ENCODE assay signal across 1 cellular context in genomic region chr4:145618912-145619638, GRCh38.
TF ChIP-seq lines count a peak whose summit lies in the region.

MMAA (plus strand) TSS chr4:145619385; CDS start chr4:145639140, 19,755 bp downstream.

TF ChIP-seq in HepG2, 621 proteins besides CTCF, POLR2A, EP300 and RAD21 (continued from another document and continues in another):
- TF ChIP-seq SIN3A (IDR thresholded peaks at IDR 0.05; ENCODE audit: borderline replicate concordance, low read depth, low read length) (peak; percentile 59; the same call in 1 of the 2 replicates), ZNF616 (CRISPR knock-in tag; IDR thresholded peaks at IDR 0.05; ENCODE audit: low read depth) (peak; percentile 71; the same call in 1 of the 2 replicates), PLSCR1 (CRISPR knock-in tag; IDR thresholded peaks at IDR 0.05; ENCODE audit: borderline replicate concordance) (no peak), FOXM1 (CRISPR knock-in tag; IDR thresholded peaks at IDR 0.05) (no peak), ZBTB1 (CRISPR knock-in tag; IDR thresholded peaks at IDR 0.05; ENCODE audit: borderline replicate concordance) (no peak), NPAS2 (CRISPR knock-in tag; IDR thresholded peaks at IDR 0.05; ENCODE audit: borderline replicate concordance) (no peak), ZNF766 (CRISPR knock-in tag; IDR thresholded peaks at IDR 0.05; ENCODE audit: borderline replicate concordance) (no peak), ZNF367 (CRISPR knock-in tag; IDR thresholded peaks at IDR 0.05; ENCODE audit: borderline replicate concordance) (no peak), SNAPC4 (CRISPR knock-in tag; IDR thresholded peaks at IDR 0.05) (peak; percentile 51; the same call in 1 of the 2 replicates), ZNF674 (CRISPR knock-in tag; IDR thresholded peaks at IDR 0.05; ENCODE audit: low read depth) (peak; percentile 72; the same call in 1 of the 2 replicates), CERS6 (CRISPR knock-in tag; IDR thresholded peaks at IDR 0.05) (no peak), MXI1 (IDR thresholded peaks at IDR 0.05; ENCODE audit: borderline replicate concordance, low read depth, low read length) (peak; percentile 80; the same call in 2 of the 3 replicates), HNF4G (IDR thresholded peaks at IDR 0.05; ENCODE audit: borderline replicate concordance, low read depth, low read length) (no peak), HNF4G (CRISPR knock-in tag; IDR thresholded peaks at IDR 0.05; ENCODE audit: borderline replicate concordance, low read depth) (no peak), TAF15 (IDR thresholded peaks at IDR 0.05; ENCODE audit: low read depth, low read length, poor library complexity, severe bottlenecking) (no peak), ZMYM3 (CRISPR knock-in tag; IDR thresholded peaks at IDR 0.05) (no peak), HIVEP1 (CRISPR knock-in tag; IDR thresholded peaks at IDR 0.05) (peak; percentile 82), ZNF597 (CRISPR knock-in tag; IDR thresholded peaks at IDR 0.05) (no peak), ZNF138 (CRISPR knock-in tag; IDR thresholded peaks at IDR 0.05; ENCODE audit: low read depth) (peak; percentile 72; the same call in 1 of the 2 replicates), ISL2 (CRISPR knock-in tag; IDR thresholded peaks at IDR 0.05) (no peak), ZNF652 (CRISPR knock-in tag; IDR thresholded peaks at IDR 0.05; ENCODE audit: borderline replicate concordance, low read depth) (no peak), ZNF772 (CRISPR knock-in tag; IDR thresholded peaks at IDR 0.05) (peak; percentile 82; the same call in 1 of the 2 replicates), TP53 (CRISPR knock-in tag; conservative IDR thresholded peaks at IDR 0.05) (no peak), HNRNPH1 (optimal IDR thresholded peaks at IDR 0.05; ENCODE audit: low read depth, low read length) (peak; percentile 90), MAF1 (CRISPR knock-in tag; IDR thresholded peaks at IDR 0.05; ENCODE audit: borderline replicate concordance) (no peak), ZBTB20 (CRISPR knock-in tag; IDR thresholded peaks at IDR 0.05; ENCODE audit: borderline replicate concordance, low read depth) (no peak), ARID2 (CRISPR knock-in tag; IDR thresholded peaks at IDR 0.05; ENCODE audit: borderline replicate concordance) (peak; percentile 85; the same call in 1 of the 2 replicates), HNF1B (CRISPR knock-in tag; IDR thresholded peaks at IDR 0.05) (peak; percentile 65), ZNF143 (CRISPR knock-in tag; IDR thresholded peaks at IDR 0.05) (no peak; the same call in 1 of the 2 replicates), ZBTB8A (CRISPR knock-in tag; IDR thresholded peaks at IDR 0.05; ENCODE audit: borderline replicate concordance, low read depth) (no peak), ZNF576 (CRISPR knock-in tag; IDR thresholded peaks at IDR 0.05) (peak; percentile 73; the same call in 1 of the 2 replicates), KLF9 (CRISPR knock-in tag; IDR thresholded peaks at IDR 0.05; ENCODE audit: low read depth) (peak; percentile 83; the same call in 1 of the 2 replicates), CC2D1A (CRISPR knock-in tag; IDR thresholded peaks at IDR 0.05) (peak; percentile 94), KAT2B (IDR thresholded peaks at IDR 0.05; ENCODE audit: borderline replicate concordance, low read depth, low read length) (no peak), TRIM24 (CRISPR knock-in tag; IDR thresholded peaks at IDR 0.05) (no peak), SKI (IDR thresholded peaks at IDR 0.05; ENCODE audit: partially characterized antibody) (peak; percentile 50), IRF1 (CRISPR knock-in tag; IDR thresholded peaks at IDR 0.05; ENCODE audit: low read depth) (no peak), ZNF331 (CRISPR knock-in tag; IDR thresholded peaks at IDR 0.05) (peak; percentile 72), NR1H2 (CRISPR knock-in tag; IDR thresholded peaks at IDR 0.05; ENCODE audit: borderline replicate concordance, low read depth) (0 out of 2 replicates have a peak, but pooled peaks have one; percentile 57), LCORL (IDR thresholded peaks at IDR 0.05) (no peak), LCORL (CRISPR knock-in tag; IDR thresholded peaks at IDR 0.05) (peak; percentile 66; the same call in 1 of the 2 replicates), EZH2 (conservative IDR thresholded peaks at IDR 0.05; ENCODE audit: low read depth, low read length) (no peak), NFYB (CRISPR knock-in tag; IDR thresholded peaks at IDR 0.05) (no peak; the same call in none of the 2 replicates), ZNF615 (CRISPR knock-in tag; IDR thresholded peaks at IDR 0.05; ENCODE audit: borderline replicate concordance) (0 out of 2 replicates have a peak, but pooled peaks have one; percentile 57), DBP (CRISPR knock-in tag; IDR thresholded peaks at IDR 0.05; ENCODE audit: not compliant biosample characterization) (no peak), MNT (IDR thresholded peaks at IDR 0.05) (peak; percentile 43; the same call in 1 of the 2 replicates), ZNF572 (CRISPR knock-in tag; IDR thresholded peaks at IDR 0.05) (no peak), ZNF607 (CRISPR knock-in tag; IDR thresholded peaks at IDR 0.05; ENCODE audit: borderline replicate concordance) (peak; percentile 93), ARHGAP35 (CRISPR knock-in tag; IDR thresholded peaks at IDR 0.05; ENCODE audit: borderline replicate concordance) (peak; percentile 92), PHF8 (CRISPR knock-in tag; IDR thresholded peaks at IDR 0.05) (peak; percentile 98), ETS1 (CRISPR knock-in tag; IDR thresholded peaks at IDR 0.05) (no peak), HDAC1 (CRISPR knock-in tag; IDR thresholded peaks at IDR 0.05) (peak; percentile 95), ZNF136 (CRISPR knock-in tag; IDR thresholded peaks at IDR 0.05; ENCODE audit: low read depth) (peak; percentile 1; the same call in 1 of the 2 replicates)
